1 cellular context compared by ENCODE assay signal in genomic region chr3:188884299-188885043, GRCh38.
TF ChIP-seq lines count a peak whose summit lies in the region.

No MANE protein-coding gene starts in this region.

TF ChIP-seq in HepG2, 621 proteins besides CTCF, POLR2A, EP300 and RAD21 (continued from another document):
- TF ChIP-seq, protein P1, sequence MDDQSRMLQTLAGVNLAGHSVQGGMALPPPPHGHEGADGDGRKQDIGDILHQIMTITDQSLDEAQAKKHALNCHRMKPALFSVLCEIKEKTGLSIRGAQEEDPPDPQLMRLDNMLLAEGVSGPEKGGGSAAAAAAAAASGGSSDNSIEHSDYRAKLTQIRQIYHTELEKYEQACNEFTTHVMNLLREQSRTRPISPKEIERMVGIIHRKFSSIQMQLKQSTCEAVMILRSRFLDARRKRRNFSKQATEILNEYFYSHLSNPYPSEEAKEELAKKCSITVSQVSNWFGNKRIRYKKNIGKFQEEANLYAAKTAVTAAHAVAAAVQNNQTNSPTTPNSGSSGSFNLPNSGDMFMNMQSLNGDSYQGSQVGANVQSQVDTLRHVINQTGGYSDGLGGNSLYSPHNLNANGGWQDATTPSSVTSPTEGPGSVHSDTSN (CRISPR knock-in tag; IDR thresholded peaks at IDR 0.05; ENCODE audit: borderline replicate concordance): no peak
- TF ChIP-seq ZNF652 (CRISPR knock-in tag; IDR thresholded peaks at IDR 0.05; ENCODE audit: borderline replicate concordance, low read depth): no peak
